ENCODE assay signal across 10 cellular contexts in the genomic region with DNA sequence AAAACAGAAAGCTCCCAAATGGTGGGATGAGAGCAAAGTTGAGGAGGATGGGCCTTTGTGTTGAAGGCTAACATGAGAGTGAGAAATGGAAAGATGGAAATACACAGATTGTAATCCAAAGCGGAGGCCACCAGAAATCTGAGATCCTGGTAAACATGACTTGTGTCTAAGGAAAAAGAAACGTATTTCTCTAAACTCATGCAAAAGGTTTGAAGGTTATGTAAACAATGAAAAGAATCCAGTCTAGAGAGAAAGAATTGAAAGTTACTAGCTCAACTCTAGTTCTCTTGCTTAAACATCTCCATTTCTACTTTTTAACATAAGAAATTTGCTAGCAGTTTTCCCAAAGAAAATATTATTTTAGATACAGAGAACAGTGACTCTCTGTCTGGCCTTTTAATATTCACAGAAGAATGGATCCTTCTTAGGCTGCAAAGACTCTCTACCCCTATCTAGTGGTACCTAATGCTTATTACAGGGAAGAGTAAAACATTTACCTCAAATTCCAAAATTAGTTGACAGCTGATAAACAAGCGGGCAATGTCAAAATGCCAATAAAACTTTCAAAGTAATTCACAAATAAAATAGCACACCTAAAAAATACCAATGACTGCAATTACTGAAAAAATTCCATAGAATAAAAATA.
DNase-seq lines count a peak whose midpoint lies in the region; ATAC-seq, FAIRE-seq and TF ChIP-seq lines count a peak whose summit lies in the region.
"Had no signal": no experiment of that assay in that cellular context is flagged by ENCODE, and none has a peak within 500 bp of the region (broad histone marks: within the 10 kb centered on the region; RNA-seq: fewer than 3 reads in every experiment).

No MANE protein-coding gene starts in this region.

- H3K36me3 ChIP-seq in IMR-90 (ENCODE audit: control insufficient read depth, insufficient read depth, low read length) = no peaks in the 10 kb centered on the region
- H3K36me3 ChIP-seq in HepG2 (replicated peaks in 1 of 2; ENCODE audit: control insufficient read depth in 1 of 2, insufficient read depth in 2 of 2, low read length in 2 of 2) = no peaks in the 10 kb centered on the region; a peak in 1 of 5 replicates

- no peak overlapping the region for H3K56ac ChIP-seq in IMR-90 (ENCODE audit: extremely low read depth, insufficient read depth, low read length)

- no CpG with 5 or more reads among the region's 3 CpGs for WGBS in IMR-90 (ENCODE audit: extremely low coverage in 2 of 2, insufficient read length in 1 of 2), 2 experiments
- under 1% methylated on average over 3 of the region's 3 CpGs for WGBS in HepG2 (ENCODE audit: low lambda C conversion rate)

- FAIRE-seq in HepG2 (lab: Jason Lieb, UNC) = peak; percentile 51

- TF ChIP-seq CTCF in IMR-90 (conservative IDR thresholded peaks at IDR 0.05; ENCODE audit: low read depth, low read length) (peak; percentile 51), WTC11 (IDR thresholded peaks at IDR 0.05) (peak; percentile 30; the same call in 1 of the 2 replicates), HepG2 (CRISPR knock-in tag; IDR thresholded peaks at IDR 0.05) (peak; percentile 54), omental fat pad (IDR thresholded peaks at IDR 0.05) (no peak)

- dilution Hi-C loops in IMR-90 (cut with HindIII; ENCODE audit: low sequenced_read_pairs, unreplicated experiment) = no loop called here

- H3K23ac ChIP-seq in IMR-90 (ENCODE audit: low read depth, low read length) = no peak overlapping the region

- no peak overlapping the region for H3K4me3 ChIP-seq in IMR-90 (ENCODE audit: insufficient read depth, low read depth, low read length)
- H3K4me3 ChIP-seq in HepG2 (replicated peaks in 1 of 3; ENCODE audit: insufficient read depth in 1 of 3, low read depth in 2 of 3, low read length in 3 of 3) = peak overlapping the region in 2 of 3 experiments; percentile 50 to 53; a peak in 2 of 6 replicates

- H3K4me3 Mint-ChIP-seq in WTC11 = no peak overlapping the region
- H3K4me3 Mint-ChIP-seq in activated naive CD8-positive, alpha-beta T cell treated with anti-CD3 and anti-CD28 coated beads for 36 hours = no peak overlapping the region
- no peak overlapping the region for H3K4me3 Mint-ChIP-seq in activated T-helper 2 cell treated with anti-CD3 and anti-CD28 coated beads, Interferon-gamma antibody, Interleukin-2, Interleukin-4, amounts not matched to agents 10 μg/mL and 5 μg/mL and 100 μg/mL, durations not matched to agents 14 hours and 24 hours and 36 hours (ENCODE audit: low read depth)
- H3K4me3 Mint-ChIP-seq: activated CD8-positive, alpha-beta T cell treated with anti-CD3 and anti-CD28 coated beads, Interleukin-2, amount 10 ng/mL, durations not matched to agents 7 days and 5 days had no signal

- H2AK5ac ChIP-seq in IMR-90 (ENCODE audit: low read depth, low read length) = no peak overlapping the region

- peak in 1 of 2 experiments; percentile 74; a peak in 2 of 4 replicates for TF ChIP-seq EP300 in HepG2 (IDR thresholded peaks at IDR 0.05; ENCODE audit: low read depth in 2 of 2, low read length in 2 of 2)
- no peak for TF ChIP-seq EP300 in HepG2 (CRISPR knock-in tag; IDR thresholded peaks at IDR 0.05; ENCODE audit: borderline replicate concordance)

- H3K18ac ChIP-seq in IMR-90 (ENCODE audit: low read depth, low read length) = no peak overlapping the region

- TF ChIP-seq POLR2A in IMR-90 (IDR thresholded peaks at IDR 0.05; ENCODE audit: low read depth, low read length) (no peak), HepG2 (IDR thresholded peaks at IDR 0.05; ENCODE audit: insufficient read depth in 1 of 2, low read depth in 2 of 2, low read length in 2 of 2) (no peak)

- DNase-seq in DMS53 treated with DMSO at 0.1 percent for 48 hours (lab: John Stamatoyannopoulos, UW; ENCODE audit: unreplicated experiment) (peak; percentile 98), IMR-90 (peak; percentile 5), WTC11 (ENCODE audit: low spot score) (no peak), HepG2 (ENCODE audit: low spot score) (peak; percentile 84), omental fat pad (ENCODE audit: low spot score) (no peak)
- DNase-seq in activated effector memory CD4-positive, alpha-beta T cell treated with Interleukin-2 at 50 U/mL for 16 hours = no peak
- no peak for DNase-seq in activated naive CD8-positive, alpha-beta T cell treated with anti-CD3 and anti-CD28 coated beads for 36 hours
- no peak for DNase-seq in activated T-helper 2 cell treated with anti-CD3 and anti-CD28 coated beads, Interferon-gamma antibody, Interleukin-2, Interleukin-4, amounts not matched to agents 10 μg/mL and 5 μg/mL and 100 μg/mL, durations not matched to agents 14 hours and 24 hours and 36 hours (ENCODE audit: low spot score)
- DNase-seq: activated CD8-positive, alpha-beta T cell treated with anti-CD3 and anti-CD28 coated beads, Interleukin-2, amount 10 ng/mL, durations not matched to agents 7 days and 5 days; hypothalamus had no signal

- in situ Hi-C loops in IMR-90 (cut with MboI; ENCODE audit: low sequenced_read_pairs) = no loop called here
- in situ Hi-C loops in HepG2 (cut with HindIII; ENCODE audit: extremely low pct_ligation_motif_present, low pct_unique_long_range_greater_than_20kb) = no loop called here

- H3K4me1 Mint-ChIP-seq in WTC11 = peaks cover 16% of the 10 kb centered on the region
- no peaks in the 10 kb centered on the region for H3K4me1 Mint-ChIP-seq in activated naive CD8-positive, alpha-beta T cell treated with anti-CD3 and anti-CD28 coated beads for 36 hours
- no peaks in the 10 kb centered on the region for H3K4me1 Mint-ChIP-seq in activated T-helper 2 cell treated with anti-CD3 and anti-CD28 coated beads, Interferon-gamma antibody, Interleukin-2, Interleukin-4, amounts not matched to agents 10 μg/mL and 5 μg/mL and 100 μg/mL, durations not matched to agents 14 hours and 24 hours and 36 hours (ENCODE audit: low read depth)

- H3K27ac ChIP-seq in IMR-90 (ENCODE audit: insufficient read depth, low read length) (no peak overlapping the region), HepG2 (ENCODE audit: extremely low read length, insufficient read depth, low read length) (peak overlapping the region; percentile 72)

- no peaks in the 10 kb centered on the region for H4K20me1 ChIP-seq in IMR-90 (ENCODE audit: insufficient read depth, low read length)
- no peaks in the 10 kb centered on the region for H4K20me1 ChIP-seq in HepG2 (ENCODE audit: insufficient read depth, low read length)

- H2BK20ac ChIP-seq in IMR-90 (ENCODE audit: low read depth, low read length) = no peak overlapping the region

- H3K27me3 Mint-ChIP-seq in WTC11 (ENCODE audit: low read depth) = 0 out of 2 replicates have a peak, but pooled peaks cover 2% of the 10 kb centered on the region
- H3K27me3 Mint-ChIP-seq in activated naive CD8-positive, alpha-beta T cell treated with anti-CD3 and anti-CD28 coated beads for 36 hours = no peaks in the 10 kb centered on the region
- no peaks in the 10 kb centered on the region for H3K27me3 Mint-ChIP-seq in activated T-helper 2 cell treated with anti-CD3 and anti-CD28 coated beads, Interferon-gamma antibody, Interleukin-2, Interleukin-4, amounts not matched to agents 10 μg/mL and 5 μg/mL and 100 μg/mL, durations not matched to agents 14 hours and 24 hours and 36 hours (ENCODE audit: low read depth)

- CTCF ChIA-PET in IMR-90 (lab: Yijun Ruan, JAX) (no interaction called here), WTC11 (lab: Charles Lee) (interaction anchor here (0.7 to 1.4 kb wide), 4 partner anchors 10 to 245 kb away, joined by 3 to 4 read pairs (median 3); no protein-coding TSS in a partner anchor), HepG2 (lab: Yijun Ruan, JAX; ENCODE audit: low intra/inter-chr PET ratio, low total read pairs) (interaction anchor here (1.4 kb wide), 1 partner anchor 84 kb away, joined by 4 read pairs; no protein-coding TSS in a partner anchor)

- peaks cover 83% of the 10 kb centered on the region for H3K79me2 ChIP-seq in HepG2 (ENCODE audit: insufficient read depth, low read length)

- H3K9ac ChIP-seq in IMR-90 (ENCODE audit: low read depth, low read length) = no peak overlapping the region
- H3K9ac ChIP-seq in HepG2 (ENCODE audit: insufficient read depth, low read depth, low read length) = peak overlapping the region; percentile 49

- intact Hi-C loops in IMR-90 (cut with micrococcal nuclease) = no loop called here
- intact Hi-C loops in HepG2 (cut with micrococcal nuclease; ENCODE audit: unreplicated experiment) = loop anchor here (1.0 to 10.0 kb wide), 4 partner anchors 14 to 820 kb away; no protein-coding TSS in a partner anchor
- intact Hi-C loops in activated T-helper 2 cell treated with anti-CD3 and anti-CD28 coated beads, Interferon-gamma antibody, Interleukin-2, Interleukin-4, amounts not matched to agents 10 μg/mL and 5 μg/mL and 100 μg/mL, durations not matched to agents 14 hours and 24 hours and 36 hours (cut with micrococcal nuclease) = no loop called here

- no peak overlapping the region for H2BK5ac ChIP-seq in IMR-90 (ENCODE audit: low read depth, low read length, poor library complexity, severe bottlenecking)

- H3K4me2 ChIP-seq in IMR-90 (ENCODE audit: low read depth, low read length) (no peak overlapping the region), HepG2 (ENCODE audit: low read depth, low read length) (peak overlapping the region; percentile 68)

- no TSS peak for BruUV-seq in IMR-90 (replicated peaks; lab: Mats Ljungman, UMichigan)
- no TSS peak for BruUV-seq in HepG2 (replicated peaks; lab: Mats Ljungman, UMichigan)

- H4K8ac ChIP-seq in IMR-90 (ENCODE audit: low read depth in 2 of 2, low read length in 2 of 2) = no peak overlapping the region

- no peak overlapping the region for H4K5ac ChIP-seq in IMR-90 (ENCODE audit: low read depth, low read length)

- no peaks in the 10 kb centered on the region for H3K9me1 ChIP-seq in IMR-90 (ENCODE audit: insufficient read depth, low read length)

- no peaks in the 10 kb centered on the region for H3K36me3 Mint-ChIP-seq in WTC11
- H3K36me3 Mint-ChIP-seq in activated naive CD8-positive, alpha-beta T cell treated with anti-CD3 and anti-CD28 coated beads for 36 hours = no peaks in the 10 kb centered on the region
- no peaks in the 10 kb centered on the region for H3K36me3 Mint-ChIP-seq in activated T-helper 2 cell treated with anti-CD3 and anti-CD28 coated beads, Interferon-gamma antibody, Interleukin-2, Interleukin-4, amounts not matched to agents 10 μg/mL and 5 μg/mL and 100 μg/mL, durations not matched to agents 14 hours and 24 hours and 36 hours (ENCODE audit: low read depth)

- H2AK9ac ChIP-seq in IMR-90 (replicated peaks; ENCODE audit: low read depth, low read length, poor library complexity) = no peak overlapping the region

- peaks cover 3% of the 10 kb centered on the region for H3K9me3 Mint-ChIP-seq in WTC11
- peaks cover under 1% of the 10 kb centered on the region for H3K9me3 Mint-ChIP-seq in activated naive CD8-positive, alpha-beta T cell treated with anti-CD3 and anti-CD28 coated beads for 36 hours
- H3K9me3 Mint-ChIP-seq in activated T-helper 2 cell treated with anti-CD3 and anti-CD28 coated beads, Interferon-gamma antibody, Interleukin-2, Interleukin-4, amounts not matched to agents 10 μg/mL and 5 μg/mL and 100 μg/mL, durations not matched to agents 14 hours and 24 hours and 36 hours = no peaks in the 10 kb centered on the region

- POLR2A ChIA-PET in IMR-90 (lab: Charles Lee; ENCODE audit: unreplicated experiment) = no interaction called here
- POLR2A ChIA-PET in WTC11 (lab: Charles Lee) = no interaction called here
- POLR2A ChIA-PET in HepG2 (lab: Yijun Ruan, JAX) = interaction anchor here (1.4 kb wide), 1 partner anchor 9 kb away, joined by 5 read pairs; no protein-coding TSS in a partner anchor

- no peak overlapping the region; the same call in 1 of the 2 replicates for H3K4ac ChIP-seq in IMR-90 (ENCODE audit: low read depth, low read length)

- H2AFZ ChIP-seq in IMR-90 (replicated peaks; ENCODE audit: low read length, poor library complexity) = no peak overlapping the region
- H2AFZ ChIP-seq in HepG2 (ENCODE audit: low read length) = no peak overlapping the region

- H3K4me1 ChIP-seq in IMR-90 (ENCODE audit: control insufficient read depth, insufficient read depth, low read length) (0 out of 2 replicates have a peak, but pooled peaks cover 2% of the 10 kb centered on the region), HepG2 (ENCODE audit: insufficient read depth, low read length) (peaks cover 71% of the 10 kb centered on the region)

- no peak overlapping the region for H3K27ac Mint-ChIP-seq in WTC11
- H3K27ac Mint-ChIP-seq in activated naive CD8-positive, alpha-beta T cell treated with anti-CD3 and anti-CD28 coated beads for 36 hours = no peak overlapping the region
- no peak overlapping the region for H3K27ac Mint-ChIP-seq in activated T-helper 2 cell treated with anti-CD3 and anti-CD28 coated beads, Interferon-gamma antibody, Interleukin-2, Interleukin-4, amounts not matched to agents 10 μg/mL and 5 μg/mL and 100 μg/mL, durations not matched to agents 14 hours and 24 hours and 36 hours
- H3K27ac Mint-ChIP-seq: activated CD8-positive, alpha-beta T cell treated with anti-CD3 and anti-CD28 coated beads, Interleukin-2, amount 10 ng/mL, durations not matched to agents 7 days and 5 days had no signal

- TF ChIP-seq RAD21 in IMR-90 (IDR thresholded peaks at IDR 0.05; ENCODE audit: low read length) (peak; percentile 45), HepG2 (CRISPR knock-in tag; IDR thresholded peaks at IDR 0.05) (no peak)

- ATAC-seq in IMR-90 (ENCODE audit: low read depth) (0 out of 2 replicates have a peak, but pooled peaks have one; percentile 56), WTC11 (peak; percentile 73), HepG2 (peak; percentile 87), omental fat pad (ENCODE audit: low FRiP score) (no peak)
- ATAC-seq: activated CD8-positive, alpha-beta T cell treated with anti-CD3 and anti-CD28 coated beads, Interleukin-2, amount 10 ng/mL, durations not matched to agents 7 days and 5 days had no signal

- no peaks in the 10 kb centered on the region for H3K9me3 ChIP-seq in IMR-90 (ENCODE audit: control insufficient read depth, insufficient read depth, low read length)
- H3K9me3 ChIP-seq in HepG2 (ENCODE audit: low read length) = no peaks in the 10 kb centered on the region

- no peak overlapping the region for H2BK15ac ChIP-seq in IMR-90 (ENCODE audit: low read depth, low read length)

- H3K27me3 ChIP-seq in IMR-90 (ENCODE audit: control insufficient read depth, insufficient read depth, low read length) = no peaks in the 10 kb centered on the region
- no peaks in the 10 kb centered on the region; a peak in 1 of 5 replicates for H3K27me3 ChIP-seq in HepG2 (ENCODE audit: control insufficient read depth in 1 of 2, insufficient read depth in 2 of 2, low read length in 2 of 2)

- H3K79me1 ChIP-seq in IMR-90 (ENCODE audit: low read depth in 1 of 2, low read length in 2 of 2) = no peaks in the 10 kb centered on the region

- no peak overlapping the region for H2BK120ac ChIP-seq in IMR-90 (ENCODE audit: low read depth, low read length)

- no peak overlapping the region for H4K91ac ChIP-seq in IMR-90 (ENCODE audit: insufficient read depth, low read depth, low read length)

- H3K14ac ChIP-seq in IMR-90 (replicated peaks; ENCODE audit: low read depth, low read length) = no peak overlapping the region

Comparison
In these comparisons a context has a peak if more than half of its experiments do, and no peak if none do; other contexts are left out.
1. DNase-seq: peak in DMS53 treated with DMSO at 0.1 percent for 48 hours (single experiment), IMR-90 (single experiment) and HepG2 (single experiment); none in WTC11 (single experiment), activated effector memory CD4-positive, alpha-beta T cell treated with Interleukin-2 at 50 U/mL for 16 hours (single experiment), activated naive CD8-positive, alpha-beta T cell treated with anti-CD3 and anti-CD28 coated beads for 36 hours (single experiment), activated T-helper 2 cell treated with anti-CD3 and anti-CD28 coated beads, Interferon-gamma antibody, Interleukin-2, Interleukin-4, amounts not matched to agents 10 μg/mL and 5 μg/mL and 100 μg/mL, durations not matched to agents 14 hours and 24 hours and 36 hours (single experiment) and omental fat pad (single experiment).
2. CTCF ChIP-seq: peak in IMR-90 (single experiment), WTC11 (single experiment) and HepG2 (single experiment); none in omental fat pad (0 of 3).